ENCODE assay signal across 17 cellular contexts in the genomic region with DNA sequence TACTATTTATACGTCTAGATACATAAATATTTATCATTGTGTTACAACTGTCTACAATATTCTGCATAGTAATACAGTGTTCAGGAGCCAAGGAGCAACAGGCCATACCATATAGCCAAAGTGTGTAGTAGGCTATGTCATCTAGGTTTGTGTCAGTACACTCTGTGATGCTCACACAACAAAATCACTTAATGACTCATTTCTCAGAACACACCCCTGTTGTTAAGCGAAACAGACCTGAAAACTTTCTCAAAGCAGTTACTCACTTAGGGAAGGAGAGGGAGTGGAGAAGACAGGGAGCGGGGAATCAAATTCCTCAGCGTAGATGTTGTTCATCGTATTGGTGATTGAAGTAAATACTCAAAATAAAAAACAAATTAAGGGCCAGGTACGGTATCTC.
"Had no signal": no experiment of that assay in that cellular context is flagged by ENCODE, and none has a peak within 500 bp of the region (broad histone marks: within the 10 kb centered on the region; RNA-seq: fewer than 3 reads in every experiment).

No MANE protein-coding gene starts in this region.

- H3K27ac Mint-ChIP-seq: activated CD8-positive, alpha-beta T cell treated with anti-CD3 and anti-CD28 coated beads, Interleukin-2, amount 10 ng/mL, durations not matched to agents 7 days and 5 days; activated naive CD4-positive, alpha-beta T cell treated with anti-CD3 and anti-CD28 coated beads, Interleukin-2, amount 10 ng/mL, durations not matched to agents 7 days and 5 days; natural killer cell; progenitor cell of endocrine pancreas; stimulated activated naive CD8-positive, alpha-beta T cell treated with anti-CD3 and anti-CD28 coated beads, Interleukin-15, Interleukin-2, amounts not matched to agents 100 ng/mL and 50 ng/mL, for 24 hours had no signal

- H3K4me3 ChIP-seq: dorsolateral prefrontal cortex, gastroesophageal sphincter, hepatocyte, lung, testis had no signal

- H3K27ac ChIP-seq: dorsolateral prefrontal cortex, gastroesophageal sphincter, hepatocyte, testis, WERI-Rb-1 had no signal

- H3K4me1 ChIP-seq: testis had no signal

- H3K36me3 ChIP-seq: gastroesophageal sphincter, WERI-Rb-1 had no signal

- DNase-seq: activated CD4-positive, alpha-beta T cell treated with anti-CD3 and anti-CD28 coated beads for 4 hours; activated CD8-positive, alpha-beta memory T cell treated with anti-CD3 and anti-CD28 coated beads, Interleukin-2, amount 50 U/mL, for 48 hours; activated CD8-positive, alpha-beta T cell treated with anti-CD3 and anti-CD28 coated beads, Interleukin-2, amount 10 ng/mL, durations not matched to agents 7 days and 5 days; activated naive CD4-positive, alpha-beta T cell treated with anti-CD3 and anti-CD28 coated beads, Interleukin-2, amount 10 ng/mL, durations not matched to agents 7 days and 5 days; amniotic stem cell; dorsolateral prefrontal cortex; left cardiac atrium; natural killer cell; stimulated activated CD4-positive, alpha-beta T cell treated with anti-CD3 and anti-CD28 coated beads, Interleukin-2, amount 100 ng/mL, for 48 hours; testis; WERI-Rb-1 had no signal

- H3K9me3 ChIP-seq: gastroesophageal sphincter, testis had no signal

- H3K27me3 ChIP-seq: dorsolateral prefrontal cortex, gastroesophageal sphincter, hepatocyte, testis had no signal

- H3K36me3 Mint-ChIP-seq: activated naive CD4-positive, alpha-beta T cell treated with anti-CD3 and anti-CD28 coated beads, Interleukin-2, amount 10 ng/mL, durations not matched to agents 7 days and 5 days; natural killer cell had no signal

- H3K9me3 Mint-ChIP-seq: activated naive CD4-positive, alpha-beta T cell treated with anti-CD3 and anti-CD28 coated beads, Interleukin-2, amount 10 ng/mL, durations not matched to agents 7 days and 5 days; natural killer cell; stimulated activated naive CD8-positive, alpha-beta T cell treated with anti-CD3 and anti-CD28 coated beads, Interleukin-15, Interleukin-2, amounts not matched to agents 100 ng/mL and 50 ng/mL, for 24 hours had no signal

- H3K4me3 Mint-ChIP-seq: activated CD8-positive, alpha-beta T cell treated with anti-CD3 and anti-CD28 coated beads, Interleukin-2, amount 10 ng/mL, durations not matched to agents 7 days and 5 days; activated naive CD4-positive, alpha-beta T cell treated with anti-CD3 and anti-CD28 coated beads, Interleukin-2, amount 10 ng/mL, durations not matched to agents 7 days and 5 days; natural killer cell; stimulated activated naive CD8-positive, alpha-beta T cell treated with anti-CD3 and anti-CD28 coated beads, Interleukin-15, Interleukin-2, amounts not matched to agents 100 ng/mL and 50 ng/mL, for 24 hours had no signal

- ATAC-seq: activated CD8-positive, alpha-beta T cell treated with anti-CD3 and anti-CD28 coated beads, Interleukin-2, amount 10 ng/mL, durations not matched to agents 7 days and 5 days; gastroesophageal sphincter; left cardiac atrium; natural killer cell had no signal

- H3K4me1 Mint-ChIP-seq: activated naive CD4-positive, alpha-beta T cell treated with anti-CD3 and anti-CD28 coated beads, Interleukin-2, amount 10 ng/mL, durations not matched to agents 7 days and 5 days had no signal

- H3K27me3 Mint-ChIP-seq: activated naive CD4-positive, alpha-beta T cell treated with anti-CD3 and anti-CD28 coated beads, Interleukin-2, amount 10 ng/mL, durations not matched to agents 7 days and 5 days; progenitor cell of endocrine pancreas; stimulated activated naive CD8-positive, alpha-beta T cell treated with anti-CD3 and anti-CD28 coated beads, Interleukin-15, Interleukin-2, amounts not matched to agents 100 ng/mL and 50 ng/mL, for 24 hours had no signal

- FAIRE-seq: urothelium cell line had no signal
